ENCODE assay signal across 9 cellular contexts in genomic region chr3:196643201-196643749, GRCh38. TPM values are rescaled to one million over a fixed set of nuclear protein-coding genes. Genes with fewer than 3 reads are reported as not detected.
DNase-seq lines count a peak whose midpoint lies in the region; ATAC-seq, FAIRE-seq and TF ChIP-seq lines count a peak whose summit lies in the region.
"Had no signal": no experiment of that assay in that cellular context is flagged by ENCODE, and none has a peak within 500 bp of the region (broad histone marks: within the 10 kb centered on the region; RNA-seq: fewer than 3 reads in every experiment).

No MANE protein-coding gene starts in this region.

- no peaks in the 10 kb centered on the region for H3K79me2 ChIP-seq in H1 (ENCODE audit: control insufficient read depth in 1 of 2, insufficient read depth in 2 of 2, low read length in 2 of 2)

- no peaks in the 10 kb centered on the region for H3K27me3 Mint-ChIP-seq in activated naive CD4-positive, alpha-beta T cell treated with anti-CD3 and anti-CD28 coated beads, Interleukin-2, amount 10 ng/mL, durations not matched to agents 7 days and 5 days

- H3K23ac ChIP-seq in H1 (ENCODE audit: insufficient read length) = no peak overlapping the region

- H3K4me1 Mint-ChIP-seq in activated naive CD4-positive, alpha-beta T cell treated with anti-CD3 and anti-CD28 coated beads, Interleukin-2, amount 10 ng/mL, durations not matched to agents 7 days and 5 days = peaks cover 87% of the 10 kb centered on the region

- H2BK20ac ChIP-seq in H1 (ENCODE audit: low read length) = peak overlapping the region; percentile 88

- H3K79me1 ChIP-seq in H1 (ENCODE audit: low read depth, low read length) = no peaks in the 10 kb centered on the region; the same call in 1 of the 2 replicates

- H3K36me3 ChIP-seq in H1 (ENCODE audit: control insufficient read depth in 2 of 4, insufficient read depth in 4 of 4, low read length in 3 of 4) (no peaks in the 10 kb centered on the region; a peak in 1 of 8 replicates), HAP-1 (replicated peaks) (no peaks in the 10 kb centered on the region)
- H3K36me3 ChIP-seq: gastrocnemius medialis had no signal

- peak overlapping the region; percentile 61; the same call in 1 of the 2 replicates for H2BK12ac ChIP-seq in H1 (ENCODE audit: low read depth, low read length)

- H3K4me3 ChIP-seq in H1 (ENCODE audit: extremely low read depth in 1 of 4, insufficient read depth in 2 of 4, low read depth in 3 of 4, low read length in 4 of 4) (no peak overlapping the region), HAP-1 (no peak overlapping the region)
- H3K4me3 ChIP-seq: gastrocnemius medialis had no signal

- no peak overlapping the region for H2AFZ ChIP-seq in H1 (ENCODE audit: low read length)

- POLR2A ChIA-PET in H1 (lab: Charles Lee; ENCODE audit: partially characterized antibody) = interaction anchor here (3.0 kb wide), 1 partner anchor 10 kb away, joined by 28 read pairs; no protein-coding TSS in a partner anchor

- TF ChIP-seq EP300 in H1 (IDR thresholded peaks at IDR 0.05; ENCODE audit: borderline replicate concordance in 1 of 2, low read depth in 2 of 2, low read length in 2 of 2) = no peak

- H3K9ac ChIP-seq in H1 (replicated peaks in 1 of 4; ENCODE audit: extremely low read depth in 1 of 4, low read depth in 3 of 4, low read length in 3 of 4) = no peak overlapping the region

- H2AK5ac ChIP-seq in H1 (ENCODE audit: low read depth, low read length) = peak overlapping the region; percentile 7; the same call in 1 of the 2 replicates

- H2BK5ac ChIP-seq in H1 (ENCODE audit: low read depth, low read length) = peak overlapping the region; percentile 49; the same call in 1 of the 2 replicates

- no peak overlapping the region; the same call in 1 of the 2 replicates for H3K18ac ChIP-seq in H1 (ENCODE audit: extremely low read depth, low read length)

- H3K9me3 ChIP-seq in H1 (ENCODE audit: insufficient read depth in 2 of 2, low read depth in 1 of 2, low read length in 1 of 2) (no peaks in the 10 kb centered on the region), HAP-1 (no peaks in the 10 kb centered on the region)
- H3K9me3 ChIP-seq: gastrocnemius medialis had no signal

- TF ChIP-seq RAD21 in H1 (IDR thresholded peaks at IDR 0.05 in 1 of 2, conservative IDR thresholded peaks at IDR 0.05 in 1 of 2; ENCODE audit: low read depth in 2 of 2, low read length in 2 of 2) = no peak

- H3K4me1 ChIP-seq in H1 (replicated peaks in 1 of 4; ENCODE audit: control insufficient read depth in 3 of 4, insufficient read depth in 4 of 4, low read length in 3 of 4) (peaks cover 5 to 15% (median 11%) of the 10 kb centered on the region in 4 experiments), HAP-1 (peaks cover 11% of the 10 kb centered on the region)
- H3K4me1 ChIP-seq: gastrocnemius medialis had no signal

- WGBS in H1 (ENCODE audit: extremely low coverage in 1 of 2, insufficient coverage in 1 of 2, insufficient read length in 1 of 2, insufficient replicate concordance in 2 of 2, low coverage in 1 of 2, low lambda C conversion rate in 2 of 2, missing lambda C conversion rate in 1 of 2), 2 experiments = 93% methylated on average over 13 of the region's 13 CpGs; no CpG with 5 or more reads in 1 of the 2 experiments

- CTCF ChIA-PET in activated naive CD4-positive, alpha-beta T cell treated with anti-CD3 and anti-CD28 coated beads, Interleukin-2, amount 10 ng/mL, durations not matched to agents 7 days and 5 days (lab: Charles Lee) = interaction anchor here (2.2 kb wide), 1 partner anchor 34 kb away, joined by 8 read pairs; no protein-coding TSS in a partner anchor
- CTCF ChIA-PET in H1 (lab: Charles Lee; ENCODE audit: partially characterized antibody) = interaction anchor here (0.8 to 2.0 kb wide), 3 partner anchors 11 to 42 kb away, joined by 3 to 7 read pairs (median 4); no protein-coding TSS in a partner anchor

- no peak overlapping the region for H3K27ac ChIP-seq in H1 (ENCODE audit: low read depth, low read length)
- H3K27ac ChIP-seq: gastrocnemius medialis had no signal

- H3K4ac ChIP-seq in H1 (replicated peaks; ENCODE audit: insufficient read length, low read depth, low read length) = peak overlapping the region; percentile 44

- TF ChIP-seq POLR2A in H1 (IDR thresholded peaks at IDR 0.05; ENCODE audit: control extremely low read depth in 1 of 2, low read depth in 2 of 2, low read length in 2 of 2) = no peak

- no peak overlapping the region for H2BK120ac ChIP-seq in H1 (replicated peaks; ENCODE audit: low read depth, low read length)

- H2BK15ac ChIP-seq in H1 (ENCODE audit: low read length) = peak overlapping the region; percentile 90; the same call in 1 of the 2 replicates

- H3K14ac ChIP-seq in H1 (ENCODE audit: insufficient read length) = no peak overlapping the region

- no peak for FAIRE-seq in H1 (lab: Jason Lieb, UNC)

- no peak overlapping the region for H3K4me3 Mint-ChIP-seq in activated naive CD4-positive, alpha-beta T cell treated with anti-CD3 and anti-CD28 coated beads, Interleukin-2, amount 10 ng/mL, durations not matched to agents 7 days and 5 days

- H3K36me3 Mint-ChIP-seq in activated naive CD4-positive, alpha-beta T cell treated with anti-CD3 and anti-CD28 coated beads, Interleukin-2, amount 10 ng/mL, durations not matched to agents 7 days and 5 days = peaks cover 47% of the 10 kb centered on the region

- H3K4me2 ChIP-seq in H1 (ENCODE audit: insufficient read depth in 1 of 2, low read depth in 2 of 2, low read length in 2 of 2) = no peak overlapping the region

- peak; percentile 70 for ATAC-seq in HG02763 (IDR thresholded peaks at IDR 0.05; ENCODE audit: unreplicated experiment)
- ATAC-seq: gastrocnemius medialis had no signal

- no peak overlapping the region for H3K27ac Mint-ChIP-seq in activated naive CD4-positive, alpha-beta T cell treated with anti-CD3 and anti-CD28 coated beads, Interleukin-2, amount 10 ng/mL, durations not matched to agents 7 days and 5 days

- peaks cover 0 to 13% (median 8%) of the 10 kb centered on the region in 4 experiments; a peak in 4 of 7 replicates for H3K27me3 ChIP-seq in H1 (replicated peaks in 1 of 4; ENCODE audit: control insufficient read depth in 3 of 4, extremely low read depth in 1 of 4, insufficient read depth in 3 of 4, low read length in 3 of 4)
- H3K27me3 ChIP-seq in HAP-1 (ENCODE audit: low read depth) = no peaks in the 10 kb centered on the region

- H3K23me2 ChIP-seq in H1 (ENCODE audit: low read depth, low read length) = peaks cover 2% of the 10 kb centered on the region; the same call in 1 of the 2 replicates

- no peaks in the 10 kb centered on the region for H4K20me1 ChIP-seq in H1 (replicated peaks in 1 of 2; ENCODE audit: control insufficient read depth in 1 of 2, insufficient read depth in 2 of 2, low read length in 2 of 2)

- no peak overlapping the region for H4K5ac ChIP-seq in H1 (ENCODE audit: insufficient read length, low read depth, low read length)

- no peak for TF ChIP-seq CTCF in H1 (IDR thresholded peaks at IDR 0.05; ENCODE audit: control extremely low read depth in 1 of 3, insufficient read depth in 1 of 3, low read depth in 1 of 3, low read length in 3 of 3)

- peak; percentile 43 for DNase-seq in activated naive CD4-positive, alpha-beta T cell treated with Interleukin-2 at 50 U/mL for 16 hours
- DNase-seq in activated naive CD4-positive, alpha-beta T cell treated with anti-CD3 and anti-CD28 coated beads, Interleukin-2, amount 10 ng/mL, durations not matched to agents 7 days and 5 days = no peak
- DNase-seq in NOMO-1 treated with dmso at 0.1 percent for 144 hours (lab: John Stamatoyannopoulos, UW; ENCODE audit: unreplicated experiment) (peak; percentile 74), H1 (ENCODE audit: low read depth in 1 of 2, low spot score in 2 of 2) (no peak), HuH-7 (ENCODE audit: low spot score) (no peak), HAP-1 (ENCODE audit: low spot score in 2 of 2) (no peak)
- DNase-seq in effector CD8-positive, alpha-beta T cell (lab: John Stamatoyannopoulos, UW) = no peak

- in situ Hi-C loops in HAP-1 (cut with MboI; ENCODE audit: low sequenced_read_pairs) = no loop called here

- no peak overlapping the region for H3K56ac ChIP-seq in H1 (replicated peaks; ENCODE audit: insufficient read length, low read depth, low read length)

- no peak overlapping the region for H4K8ac ChIP-seq in H1 (ENCODE audit: extremely low read depth, insufficient read depth, low read length)

- peak overlapping the region; percentile 50 for H4K91ac ChIP-seq in H1 (replicated peaks; ENCODE audit: insufficient read length, low read length)

- H3K9me3 Mint-ChIP-seq in activated naive CD4-positive, alpha-beta T cell treated with anti-CD3 and anti-CD28 coated beads, Interleukin-2, amount 10 ng/mL, durations not matched to agents 7 days and 5 days = no peaks in the 10 kb centered on the region

TF ChIP-seq in H1, 55 proteins besides CTCF, POLR2A, EP300 and RAD21 (continues in another document):
- TF ChIP-seq TEAD4 (IDR thresholded peaks at IDR 0.05; ENCODE audit: low read depth, low read length) (no peak), CBX8 (IDR thresholded peaks at IDR 0.05; ENCODE audit: borderline replicate concordance, low read depth, low read length) (no peak), BRCA1 (IDR thresholded peaks at IDR 0.05; ENCODE audit: low read depth, low read length) (no peak), SP1 (IDR thresholded peaks at IDR 0.05; ENCODE audit: low read depth, low read length) (no peak), TAF1 (IDR thresholded peaks at IDR 0.05; ENCODE audit: low read depth, low read length) (no peak), SIX5 (IDR thresholded peaks at IDR 0.05; ENCODE audit: low read depth, low read length) (no peak), JUND (IDR thresholded peaks at IDR 0.05; ENCODE audit: low read length) (no peak), ATF2 (IDR thresholded peaks at IDR 0.05; ENCODE audit: low read length) (no peak)

RNA-seq across cellular contexts. Expression of gene NRROS, which starts 3.8 kb away (rescaled TPM):
- total RNA-seq in H1 (2021; fragmentation: NEBNext Ultra II Directional; extraction: Animal tissue kit (Norgen Biotek cat#: 25700)) = 5.1 and 5.3 TPM in 2 replicates
- polyA plus RNA-seq in H1 (2011; rRNA removed) = 6.8 and 7.3 TPM in 2 replicates
- 2.3 TPM for polyA plus RNA-seq in H1 (2011; cell fraction: cytosol; rRNA removed)
- 5.1 TPM for polyA plus RNA-seq in H1 (2011; cell fraction: nucleus; rRNA removed)
- polyA plus RNA-seq in H1 (2012, experiment 1 of 2) = 3.4 to 7.6 TPM (median 6.4 TPM) in 4 replicates
- polyA plus RNA-seq in H1 (2012, experiment 2 of 2) = 5.6 TPM
- 10.3 TPM for polyA plus RNA-seq in H1 (2013, experiment 1 of 2)
- polyA plus RNA-seq in H1 (2013, experiment 2 of 2) = 10.1 TPM
- polyA minus RNA-seq in H1 (2011; rRNA and poly(A)+ RNA removed) = 2.2 and 2.6 TPM in 2 replicates
- 1.2 TPM for polyA minus RNA-seq in H1 (2011; cell fraction: cytosol; rRNA and poly(A)+ RNA removed)
- 2.8 TPM for polyA minus RNA-seq in H1 (2011; cell fraction: nucleus; rRNA and poly(A)+ RNA removed)

Comparison
In these comparisons a context has a peak if more than half of its experiments do, and no peak if none do; other contexts are left out.
1. DNase-seq: peak in activated naive CD4-positive, alpha-beta T cell treated with Interleukin-2 at 50 U/mL for 16 hours (single experiment) and NOMO-1 treated with dmso at 0.1 percent for 144 hours (single experiment); none in activated naive CD4-positive, alpha-beta T cell treated with anti-CD3 and anti-CD28 coated beads, Interleukin-2, amount 10 ng/mL, durations not matched to agents 7 days and 5 days (single experiment), H1 (0 of 2), HuH-7 (single experiment), HAP-1 (0 of 2) and effector CD8-positive, alpha-beta T cell (single experiment).